In genomic region chr19:55643733-55644116, GRCh38 we compare ENCODE assay signal across 8 cellular contexts. TPM values are rescaled to one million over a fixed set of nuclear protein-coding genes. Genes with fewer than 3 reads are reported as not detected.
A peak's percentile ranks its signal among the peaks of the same experiment; 100 is the strongest.
DNase-seq lines count a peak whose midpoint lies in the region; ATAC-seq and TF ChIP-seq lines count a peak whose summit lies in the region.

No MANE protein-coding gene starts in this region.

- no peaks in the 10 kb centered on the region for H3K36me3 Mint-ChIP-seq in natural killer cell treated with Interleukin-12 subunit alpha and Interleukin-12 subunit beta and Interleukin-15 and Interleukin-18, amount 100 ng/mL, for 72 hours

- H3K9ac ChIP-seq in duodenal mucosa (ENCODE audit: low read depth in 1 of 2, low read length in 2 of 2): peak overlapping the region; percentile 62 to 81

- peaks cover 44 to 46% of the 10 kb centered on the region in 2 donors for H3K4me1 Mint-ChIP-seq in natural killer cell treated with Interleukin-12 subunit alpha and Interleukin-12 subunit beta and Interleukin-15 and Interleukin-18, amount 100 ng/mL, for 72 hours (ENCODE audit: low read depth in 2 of 2)

- DNase-seq in NCI-H2227 treated with DMSO at 0.1 percent for 48 hours (lab: John Stamatoyannopoulos, UW): peak; percentile 79
- DNase-seq in natural killer cell treated with Interleukin-12 subunit alpha and Interleukin-12 subunit beta and Interleukin-15 and Interleukin-18, amount 100 ng/mL, for 72 hours (ENCODE audit: low spot score): no peak
- no peak for DNase-seq in NCI-H1092 (lab: John Stamatoyannopoulos, UW)
- DNase-seq in SW480 (ENCODE audit: low spot score): no peak
- DNase-seq in NCI-H1436 treated with DMSO at 0.1 percent for 48 hours (lab: John Stamatoyannopoulos, UW): no peak
- DNase-seq in activated effector memory CD4-positive, alpha-beta T cell treated with Interleukin-2 at 50 U/mL for 16 hours: no peak

- peaks cover 9 to 14% of the 10 kb centered on the region in 2 donors for H3K36me3 ChIP-seq in duodenal mucosa (ENCODE audit: control insufficient read depth in 1 of 2, insufficient read depth in 2 of 2, low read length in 2 of 2)

- H3K4me3 ChIP-seq in duodenal mucosa (ENCODE audit: low read depth in 1 of 2, low read length in 2 of 2): peak overlapping the region; percentile 65 to 91

- H3K27ac Mint-ChIP-seq in natural killer cell treated with Interleukin-12 subunit alpha and Interleukin-12 subunit beta and Interleukin-15 and Interleukin-18, amount 100 ng/mL, for 72 hours: peak overlapping the region; percentile 78 to 97

- H3K27ac ChIP-seq in C4-2B (peak overlapping the region; percentile 93), duodenal mucosa (ENCODE audit: low read depth, low read length) (no peak overlapping the region)

- H3K9me3 ChIP-seq in duodenal mucosa (ENCODE audit: control insufficient read depth in 1 of 2, low read length in 2 of 2): no peaks in the 10 kb centered on the region

- H3K27me3 Mint-ChIP-seq in natural killer cell treated with Interleukin-12 subunit alpha and Interleukin-12 subunit beta and Interleukin-15 and Interleukin-18, amount 100 ng/mL, for 72 hours: no peaks in the 10 kb centered on the region

- peak overlapping the region; percentile 89 for H3K4me3 Mint-ChIP-seq in natural killer cell treated with Interleukin-12 subunit alpha and Interleukin-12 subunit beta and Interleukin-15 and Interleukin-18, amount 100 ng/mL, for 72 hours

- H3K9me3 Mint-ChIP-seq in natural killer cell treated with Interleukin-12 subunit alpha and Interleukin-12 subunit beta and Interleukin-15 and Interleukin-18, amount 100 ng/mL, for 72 hours: no peaks in the 10 kb centered on the region

- TF ChIP-seq CTCF in C4-2B (conservative IDR thresholded peaks at IDR 0.05): no peak

- no peaks in the 10 kb centered on the region for H3K27me3 ChIP-seq in duodenal mucosa (ENCODE audit: control insufficient read depth in 1 of 2, insufficient read depth in 2 of 2, low read length in 2 of 2)

- peaks cover 32 to 52% of the 10 kb centered on the region in 2 donors for H3K4me1 ChIP-seq in duodenal mucosa (ENCODE audit: control insufficient read depth in 1 of 2, insufficient read depth in 2 of 2, low read length in 2 of 2)

- no peak for ATAC-seq in natural killer cell treated with Interleukin-12 subunit alpha and Interleukin-12 subunit beta and Interleukin-15 and Interleukin-18, amount 100 ng/mL, for 72 hours

RNA-seq across cellular contexts. Expression of gene ZNF581, which starts 0.3 kb away (rescaled TPM):
- 10 to 100 TPM; 15.1 to 27.6 TPM for total RNA-seq in natural killer cell treated with Interleukin-12 subunit alpha and Interleukin-12 subunit beta and Interleukin-15 and Interleukin-18, amount 100 ng/mL, for 72 hours

RNA-seq across cellular contexts. Expression of gene ZNF580, which starts 2.9 kb away (rescaled TPM):
- 10 to 100 TPM; 35.7 to 39.5 TPM for total RNA-seq in natural killer cell treated with Interleukin-12 subunit alpha and Interleukin-12 subunit beta and Interleukin-15 and Interleukin-18, amount 100 ng/mL, for 72 hours

RNA-seq across cellular contexts. Expression of gene CCDC106, which starts 4.3 kb away (rescaled TPM):
- 1 to 10 TPM; 1.9 to 3.3 TPM for total RNA-seq in natural killer cell treated with Interleukin-12 subunit alpha and Interleukin-12 subunit beta and Interleukin-15 and Interleukin-18, amount 100 ng/mL, for 72 hours

RNA-seq across cellular contexts. Expression of gene U2AF2, which starts 11.1 kb away (rescaled TPM):
- total RNA-seq in natural killer cell treated with Interleukin-12 subunit alpha and Interleukin-12 subunit beta and Interleukin-15 and Interleukin-18, amount 100 ng/mL, for 72 hours: 100 to 1,000 TPM; 266 to 434 TPM

RNA-seq across cellular contexts. Expression of gene ZNF784, which starts 19.4 kb away (rescaled TPM):
- 1 to 10 TPM; 2.6 to 4.5 TPM for total RNA-seq in natural killer cell treated with Interleukin-12 subunit alpha and Interleukin-12 subunit beta and Interleukin-15 and Interleukin-18, amount 100 ng/mL, for 72 hours
